Comparison of ENCODE assay signal across 8 cellular contexts in genomic region chr11:75576445-75577049, GRCh38. TPM values are rescaled to one million over a fixed set of nuclear protein-coding genes. Genes with fewer than 3 reads are reported as not detected.
DNase-seq lines count a peak whose midpoint lies in the region; ATAC-seq and TF ChIP-seq lines count a peak whose summit lies in the region.

No MANE protein-coding gene starts in this region.

- peak overlapping the region in 4 of 10 donors; percentile 9 to 56 (median 46) for H3K27ac ChIP-seq in heart right ventricle
- peak overlapping the region; percentile 49 to 90 (median 72) for H3K27ac ChIP-seq in thyroid gland

- H3K27me3 ChIP-seq in heart right ventricle (no peaks in the 10 kb centered on the region), thyroid gland (no peaks in the 10 kb centered on the region)

- peak in 1 of 2 donors; percentile 24 for TF ChIP-seq POLR2A in thyroid gland (IDR thresholded peaks at IDR 0.05)

- 43% methylated on average over 12 of the region's 12 CpGs for WGBS in heart right ventricle, 2 donors
- 21 to 22% methylated on average over 12 of the region's 12 CpGs for WGBS in thyroid gland, 2 donors

- H3K4me1 ChIP-seq in heart right ventricle (peaks cover 0 to 32% (median 20%) of the 10 kb centered on the region in 9 donors), thyroid gland (peaks cover 39 to 43% of the 10 kb centered on the region in 2 donors)

- peaks cover 0 to 32% (median 22%) of the 10 kb centered on the region in 9 donors for H3K36me3 ChIP-seq in heart right ventricle
- H3K36me3 ChIP-seq in thyroid gland = peaks cover 18 to 23% of the 10 kb centered on the region in 2 donors

- H3K4me3 ChIP-seq in heart right ventricle (no peak overlapping the region), thyroid gland (replicated peaks in 1 of 3) (no peak overlapping the region)

- TF ChIP-seq CTCF in heart right ventricle (IDR thresholded peaks at IDR 0.05) (no peak), thyroid gland (IDR thresholded peaks at IDR 0.05) (no peak)

- DNase-seq in heart right ventricle = no peak
- DNase-seq in cardiac septum (ENCODE audit: low spot score) = no peak
- DNase-seq in RPMI7951 (ENCODE audit: low read depth) = peak; percentile 78
- DNase-seq in germinal center (ENCODE audit: low spot score) = peak; percentile 84
- peak; percentile 88 to 90 for DNase-seq in thyroid gland
- no peak for DNase-seq in stimulated activated CD4-positive, alpha-beta T cell treated with anti-CD3 and anti-CD28 coated beads, Interleukin-4, amount 100 ng/mL, for 24 hours

- intact Hi-C loops in heart right ventricle (cut with DNase I) = loop anchor here in 4 of 10 donors (1.0 to 2.0 kb wide), 3 partner anchors 28 to 30 kb away; no protein-coding TSS in a partner anchor
- intact Hi-C loops in cardiac septum (cut with DNase I) = loop anchor here (2.0 kb wide), 1 partner anchor 30 kb away; no protein-coding TSS in a partner anchor
- intact Hi-C loops in thyroid gland (cut with DNase I) = no loop called here

- H3K9me3 ChIP-seq in heart right ventricle = no peaks in the 10 kb centered on the region
- H3K9me3 ChIP-seq in thyroid gland = no peaks in the 10 kb centered on the region

- peak in 7 of 8 donors; percentile 10 to 58 (median 20) for ATAC-seq in heart right ventricle
- no peak for ATAC-seq in HG03565 (IDR thresholded peaks at IDR 0.05; ENCODE audit: unreplicated experiment)
- no peak for ATAC-seq in GM18858 (IDR thresholded peaks at IDR 0.05; ENCODE audit: unreplicated experiment)

RNA-seq across cellular contexts. Expression of gene SERPINH1, which starts 14.5 kb away (rescaled TPM):
- 100 to 1,000 TPM in 1 of 10 donors, 10 to 100 TPM in 9; 31.8 to 130 (median 53.2) TPM for total RNA-seq in heart right ventricle
- polyA plus RNA-seq in heart right ventricle = 100 to 1,000 TPM in 1 of 2 donors, 10 to 100 TPM in 1; 43.4 to 218 TPM
- 133 TPM for total RNA-seq in cardiac septum
- total RNA-seq in RPMI7951 (2014; rRNA removed; shearing (Covaris generic)) = 701 and 1,063 TPM in 2 replicates
- total RNA-seq in thyroid gland = 100 to 1,000 TPM; 102 to 167 (median 143) TPM

RNA-seq across cellular contexts. Expression of gene GDPD5, which starts 50.8 kb away (rescaled TPM):
- total RNA-seq in heart right ventricle (1 to 10 TPM; 3.3 to 8.0 (median 4.1) TPM), cardiac septum (6.9 TPM), thyroid gland (1 to 10 TPM; 5.6 to 6.4 (median 6.1) TPM)
- polyA plus RNA-seq in heart right ventricle = 10 to 100 TPM in 1 of 2 donors, 1 to 10 TPM in 1; 3.6 to 10.3 TPM
- total RNA-seq in RPMI7951 (2014; rRNA removed; shearing (Covaris generic)) = 0.84 and 1.5 TPM in 2 replicates

Comparison
In these comparisons a context has a peak if more than half of its experiments do, and no peak if none do; other contexts are left out.
1. ATAC-seq: peak in heart right ventricle (7 of 8); none in HG03565 (single experiment) and GM18858 (single experiment).
2. DNase-seq: peak in RPMI7951 (single experiment), germinal center (single experiment) and thyroid gland (2 of 2); none in heart right ventricle (0 of 2), cardiac septum (single experiment) and stimulated activated CD4-positive, alpha-beta T cell treated with anti-CD3 and anti-CD28 coated beads, Interleukin-4, amount 100 ng/mL, for 24 hours (single experiment).